Comparison of ENCODE assay signal across 10 cellular contexts in the genomic region with DNA sequence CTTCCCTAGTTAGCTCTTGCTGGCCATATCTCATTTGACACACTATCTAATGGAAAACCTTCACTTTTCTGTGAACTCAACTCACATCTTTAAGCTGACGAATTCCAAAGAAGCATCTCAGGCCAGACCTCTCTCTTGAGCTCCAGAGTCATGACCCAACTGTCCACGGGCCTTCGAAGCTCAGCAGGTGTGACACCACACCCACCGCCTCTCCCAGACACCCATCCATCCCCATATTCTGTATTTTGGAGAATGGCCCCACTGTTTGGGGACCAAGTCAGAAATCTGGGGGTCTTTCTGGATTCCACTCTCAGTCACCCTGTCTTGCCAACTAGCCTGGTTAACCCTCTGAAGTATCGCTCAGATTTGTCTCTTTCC.
"Had no signal": no experiment of that assay in that cellular context is flagged by ENCODE, and none has a peak within 500 bp of the region (broad histone marks: within the 10 kb centered on the region; RNA-seq: fewer than 3 reads in every experiment).

No MANE protein-coding gene starts in this region.

- H3K9me3 ChIP-seq: esophagus muscularis mucosa, gastrocnemius medialis, heart right ventricle, mucosa of descending colon, neutrophil, psoas muscle, right lobe of liver, testis, tibial nerve had no signal

- H3K27me3 ChIP-seq: esophagus muscularis mucosa, gastrocnemius medialis, neutrophil, right lobe of liver, testis, tibial nerve had no signal

- H3K36me3 ChIP-seq: esophagus muscularis mucosa, gastrocnemius medialis, heart right ventricle, neutrophil, right lobe of liver, tibial nerve had no signal

- H3K4me1 ChIP-seq: psoas muscle, testis had no signal

- H3K27ac ChIP-seq: epithelial cell of prostate, right lobe of liver had no signal

- H3K4me3 ChIP-seq: mucosa of descending colon, right lobe of liver had no signal
